Comparison of ENCODE assay signal across 8 cellular contexts in genomic region chr1:218339267-218339831, GRCh38. TPM values are rescaled to one million over a fixed set of nuclear protein-coding genes. Genes with fewer than 3 reads are reported as not detected.
DNase-seq lines count a peak whose midpoint lies in the region; ATAC-seq and TF ChIP-seq lines count a peak whose summit lies in the region.

No MANE protein-coding gene starts in this region.

- peak; percentile 17 for DNase-seq in HS-27A (ENCODE audit: low read depth)
- DNase-seq in kidney epithelial cell (ENCODE audit: low read depth), result no peak
- DNase-seq in stimulated activated CD4-positive, alpha-beta T cell treated with anti-CD3 and anti-CD28 coated beads, Interleukin-4, amount 100 ng/mL, for 4 hours, result no peak
- no peak for DNase-seq in GF-D8 (lab: John Stamatoyannopoulos, UW)

- no peaks in the 10 kb centered on the region for H3K9me2 ChIP-seq in SU-DHL-6 (replicated peaks; ENCODE audit: insufficient read depth, low read length)

- H3K9me3 ChIP-seq in SU-DHL-6 (ENCODE audit: insufficient read depth, low read length), result no peaks in the 10 kb centered on the region

- ATAC-seq in GM19035 (IDR thresholded peaks at IDR 0.05; ENCODE audit: unreplicated experiment) (peak; percentile 60), GM18520 (IDR thresholded peaks at IDR 0.05; ENCODE audit: unreplicated experiment) (no peak)

- H3K9ac ChIP-seq in SU-DHL-6 (ENCODE audit: low read length), result no peak overlapping the region

- H3K4me3 ChIP-seq in SU-DHL-6 (ENCODE audit: insufficient read depth, low read length, poor library complexity, severe bottlenecking), result no peak overlapping the region
- no peak overlapping the region for H3K4me3 ChIP-seq in kidney epithelial cell (ENCODE audit: low read depth, low read length)

- H2AFZ ChIP-seq in SU-DHL-6 (ENCODE audit: low read depth, low read length, severe bottlenecking), result no peak overlapping the region

- H3K4me2 ChIP-seq in SU-DHL-6 (ENCODE audit: low read depth, low read length, poor library complexity, severe bottlenecking), result no peak overlapping the region

- H3K27me3 ChIP-seq in SU-DHL-6 (ENCODE audit: low read length) (no peaks in the 10 kb centered on the region), kidney epithelial cell (ENCODE audit: control insufficient read depth, insufficient read depth, low read length) (no peaks in the 10 kb centered on the region)

- H4K20me1 ChIP-seq in SU-DHL-6 (ENCODE audit: low read depth, low read length), result no peaks in the 10 kb centered on the region; the same call in 1 of the 2 replicates

- H3K27ac ChIP-seq in C4-2B (no peak overlapping the region), SU-DHL-6 (ENCODE audit: low read depth, low read length) (no peak overlapping the region)

- H3F3A ChIP-seq in SU-DHL-6 (ENCODE audit: insufficient read depth), result no peaks in the 10 kb centered on the region; the same call in 1 of the 2 replicates

- H3K36me3 ChIP-seq in SU-DHL-6 (ENCODE audit: low read length) (no peaks in the 10 kb centered on the region), kidney epithelial cell (ENCODE audit: control insufficient read depth, insufficient read depth, low read length) (no peaks in the 10 kb centered on the region)

- no peaks in the 10 kb centered on the region for H3K79me2 ChIP-seq in SU-DHL-6 (ENCODE audit: insufficient read depth, low read length)

- TF ChIP-seq CTCF in C4-2B (conservative IDR thresholded peaks at IDR 0.05) (peak; percentile 87), SU-DHL-6 (IDR thresholded peaks at IDR 0.05; ENCODE audit: insufficient read depth, low read length, poor library complexity, severe bottlenecking) (peak; percentile 58), kidney epithelial cell (IDR thresholded peaks at IDR 0.05; ENCODE audit: insufficient read depth, low read length, poor library complexity, severe bottlenecking) (peak; percentile 60)

RNA-seq across cellular contexts. Expression of gene TGFB2, which starts 5.8 kb away (rescaled TPM):
- total RNA-seq in kidney epithelial cell, result 30.1 and 34.4 TPM in 2 replicates

RNA-seq across cellular contexts. Expression of gene RRP15, which starts 54.3 kb away (rescaled TPM):
- total RNA-seq in kidney epithelial cell, result 7.9 and 9.7 TPM in 2 replicates
